ENCODE assay signal across 1 cellular context in genomic region chr3:126537730-126538281, GRCh38.
TF ChIP-seq lines count a peak whose summit lies in the region.

No MANE protein-coding gene starts in this region.

TF ChIP-seq in HepG2, 621 proteins besides CTCF, POLR2A, EP300 and RAD21:
- TF ChIP-seq ZBTB7A (CRISPR knock-in tag; IDR thresholded peaks at IDR 0.05): no peak
- peak; percentile 89 for TF ChIP-seq ZNF629 (CRISPR knock-in tag; conservative IDR thresholded peaks at IDR 0.05)
